Comparison of ENCODE assay signal across 21 cellular contexts in the genomic region with DNA sequence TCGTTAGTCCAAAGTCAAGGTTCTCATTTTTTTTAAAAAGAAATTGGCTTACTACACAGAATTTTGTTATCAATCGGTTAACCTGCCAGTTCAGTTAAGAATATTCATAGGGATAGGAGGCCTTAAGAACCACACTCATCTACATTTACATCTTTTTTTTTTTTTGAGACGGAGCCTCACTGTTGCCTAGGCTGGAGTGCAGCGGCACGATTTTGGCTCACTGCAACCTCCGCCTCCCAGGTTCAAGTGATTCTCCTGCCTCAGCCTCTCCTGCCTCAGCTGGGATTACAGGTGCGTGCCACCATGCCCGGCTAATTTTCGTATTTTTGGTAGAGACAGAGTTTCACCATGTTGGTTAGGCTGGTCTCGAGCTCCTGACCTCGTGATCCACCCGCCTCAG. TPM values are rescaled to one million over a fixed set of nuclear protein-coding genes. Genes with fewer than 3 reads are reported as not detected.
A peak's percentile ranks its signal among the peaks of the same experiment; 100 is the strongest.
DNase-seq lines count a peak whose midpoint lies in the region; ATAC-seq and TF ChIP-seq lines count a peak whose summit lies in the region.
"Had no signal": no experiment of that assay in that cellular context is flagged by ENCODE, and none has a peak within 500 bp of the region (broad histone marks: within the 10 kb centered on the region; RNA-seq: fewer than 3 reads in every experiment).

No MANE protein-coding gene starts in this region.

- H3K27ac ChIP-seq in CD4-positive, alpha-beta T cell (ENCODE audit: low read depth, low read length): no peak overlapping the region
- H3K27ac ChIP-seq in naive thymus-derived CD4-positive, alpha-beta T cell (ENCODE audit: low read depth, low read length): no peak overlapping the region
- H3K27ac ChIP-seq: esophagus squamous epithelium, transverse colon had no signal

- H3K9me3 Mint-ChIP-seq in CD4-positive, alpha-beta T cell: no peaks in the 10 kb centered on the region
- H3K9me3 Mint-ChIP-seq in activated CD8-positive, alpha-beta T cell treated with anti-CD3 and anti-CD28 coated beads, Interleukin-2, amount 10 ng/mL, durations not matched to agents 7 days and 5 days (ENCODE audit: insufficient read depth): no peaks in the 10 kb centered on the region
- H3K9me3 Mint-ChIP-seq in naive thymus-derived CD4-positive, alpha-beta T cell: no peaks in the 10 kb centered on the region
- H3K9me3 Mint-ChIP-seq: activated naive CD4-positive, alpha-beta T cell treated with anti-CD3 and anti-CD28 coated beads, Interleukin-2, amount 50 U/mL, for 72 hours; natural killer cell treated with Interleukin-12 subunit alpha and Interleukin-12 subunit beta and Interleukin-15 and Interleukin-18, amount 100 ng/mL, for 72 hours had no signal

- no peak for DNase-seq in CD4-positive, alpha-beta T cell
- DNase-seq in activated CD8-positive, alpha-beta T cell treated with anti-CD3 and anti-CD28 coated beads, Interleukin-2, amount 10 ng/mL, durations not matched to agents 7 days and 5 days: no peak
- DNase-seq in naive thymus-derived CD4-positive, alpha-beta T cell: no peak
- DNase-seq in HuH-7 (ENCODE audit: low spot score): no peak
- no peak for DNase-seq in superior temporal gyrus (ENCODE audit: extremely low spot score)
- DNase-seq: AML-193; Caco-2; effector memory CD4-positive, alpha-beta T cell; esophagus squamous epithelium; kidney glomerular epithelial cell; NCI-H146; NCI-H2171; NCI-H526 treated with DMSO at 0.1 percent for 48 hours; sigmoid colon; transverse colon had no signal

- H3K36me3 ChIP-seq in naive thymus-derived CD4-positive, alpha-beta T cell (ENCODE audit: control insufficient read depth in 2 of 3, insufficient read depth in 3 of 3, low read length in 3 of 3): peaks cover 0 to 12% (median 0%) of the 10 kb centered on the region in 3 experiments

- peaks cover 0 to 3% of the 10 kb centered on the region in 2 donors for H3K4me1 ChIP-seq in naive thymus-derived CD4-positive, alpha-beta T cell (ENCODE audit: control insufficient read depth in 2 of 2, insufficient read depth in 2 of 2, low read length in 2 of 2)
- H3K4me1 ChIP-seq: Caco-2 had no signal

- no peak for ATAC-seq in CD4-positive, alpha-beta T cell (ENCODE audit: poor library complexity)
- peak; percentile 1 for ATAC-seq in GM18505 (IDR thresholded peaks at IDR 0.05; ENCODE audit: unreplicated experiment)
- ATAC-seq in activated CD8-positive, alpha-beta T cell treated with anti-CD3 and anti-CD28 coated beads, Interleukin-2, amount 10 ng/mL, durations not matched to agents 7 days and 5 days: no peak
- no peak for ATAC-seq in naive thymus-derived CD4-positive, alpha-beta T cell
- no peak for ATAC-seq in HG03521 (IDR thresholded peaks at IDR 0.05; ENCODE audit: unreplicated experiment)
- ATAC-seq: Right ventricle myocardium inferior had no signal

- intact Hi-C loops in CD4-positive, alpha-beta T cell (cut with DNase I, micrococcal nuclease): no loop called here
- intact Hi-C loops in naive thymus-derived CD4-positive, alpha-beta T cell (cut with micrococcal nuclease): loop anchor here (2.0 kb wide), 2 partner anchors 33 to 47 kb away; partner anchors contain the start of genes ABCE1 (in 1 of the 2) and ANAPC10 (in 1 of the 2)

- H3K27me3 Mint-ChIP-seq in CD4-positive, alpha-beta T cell: no peaks in the 10 kb centered on the region
- no peaks in the 10 kb centered on the region for H3K27me3 Mint-ChIP-seq in activated CD8-positive, alpha-beta T cell treated with anti-CD3 and anti-CD28 coated beads, Interleukin-2, amount 10 ng/mL, durations not matched to agents 7 days and 5 days (ENCODE audit: low read depth)
- H3K27me3 Mint-ChIP-seq in naive thymus-derived CD4-positive, alpha-beta T cell: no peaks in the 10 kb centered on the region
- H3K27me3 Mint-ChIP-seq: natural killer cell treated with Interleukin-12 subunit alpha and Interleukin-12 subunit beta and Interleukin-15 and Interleukin-18, amount 100 ng/mL, for 72 hours had no signal

- no peak overlapping the region for H3K4me3 Mint-ChIP-seq in CD4-positive, alpha-beta T cell
- no peak overlapping the region for H3K4me3 Mint-ChIP-seq in activated CD8-positive, alpha-beta T cell treated with anti-CD3 and anti-CD28 coated beads, Interleukin-2, amount 10 ng/mL, durations not matched to agents 7 days and 5 days
- H3K4me3 Mint-ChIP-seq in naive thymus-derived CD4-positive, alpha-beta T cell: peak overlapping the region in 1 of 10 donors; percentile 73

- no peaks in the 10 kb centered on the region for H3K9me3 ChIP-seq in CD4-positive, alpha-beta T cell (ENCODE audit: control insufficient read depth, low read length)
- H3K9me3 ChIP-seq in naive thymus-derived CD4-positive, alpha-beta T cell (ENCODE audit: control insufficient read depth in 2 of 3, low read length in 3 of 3): no peaks in the 10 kb centered on the region
- H3K9me3 ChIP-seq: Caco-2, esophagus squamous epithelium, MG63, sigmoid colon, transverse colon had no signal

- TF ChIP-seq CTCF in CD4-positive, alpha-beta T cell (IDR thresholded peaks at IDR 0.05): no peak

- TF ChIP-seq POLR2A in GM18505 (IDR thresholded peaks at IDR 0.05; ENCODE audit: borderline replicate concordance, extremely low read depth, insufficient read depth, insufficient read length): no peak

- H3K36me3 Mint-ChIP-seq in CD4-positive, alpha-beta T cell (ENCODE audit: low read depth): peaks cover 79% of the 10 kb centered on the region
- H3K36me3 Mint-ChIP-seq in activated CD8-positive, alpha-beta T cell treated with anti-CD3 and anti-CD28 coated beads, Interleukin-2, amount 10 ng/mL, durations not matched to agents 7 days and 5 days (ENCODE audit: low read depth): peaks cover 64% of the 10 kb centered on the region
- peaks cover 6 to 40% (median 17%) of the 10 kb centered on the region in 5 donors for H3K36me3 Mint-ChIP-seq in naive thymus-derived CD4-positive, alpha-beta T cell

- no peak overlapping the region for H3K4me3 ChIP-seq in naive thymus-derived CD4-positive, alpha-beta T cell (ENCODE audit: low read length)
- H3K4me3 ChIP-seq: esophagus squamous epithelium, MG63, sigmoid colon, transverse colon had no signal

- no peaks in the 10 kb centered on the region for H3K27me3 ChIP-seq in CD4-positive, alpha-beta T cell (ENCODE audit: control insufficient read depth, insufficient read depth, low read length)
- H3K27me3 ChIP-seq in naive thymus-derived CD4-positive, alpha-beta T cell (ENCODE audit: control insufficient read depth in 2 of 2, insufficient read depth in 2 of 2, low read length in 2 of 2): no peaks in the 10 kb centered on the region
- H3K27me3 ChIP-seq: esophagus squamous epithelium, MG63, sigmoid colon, transverse colon had no signal

- CTCF ChIA-PET in CD4-positive, alpha-beta T cell (lab: Charles Lee): no interaction called here
- CTCF ChIA-PET in activated CD8-positive, alpha-beta T cell treated with anti-CD3 and anti-CD28 coated beads, Interleukin-2, amount 10 ng/mL, durations not matched to agents 7 days and 5 days (lab: Charles Lee): no interaction called here
- CTCF ChIA-PET in naive thymus-derived CD4-positive, alpha-beta T cell (lab: Charles Lee): no interaction called here

- H3K27ac Mint-ChIP-seq in CD4-positive, alpha-beta T cell: peak overlapping the region; percentile 45
- H3K27ac Mint-ChIP-seq in activated CD8-positive, alpha-beta T cell treated with anti-CD3 and anti-CD28 coated beads, Interleukin-2, amount 10 ng/mL, durations not matched to agents 7 days and 5 days: peak overlapping the region; percentile 87
- peak overlapping the region in 6 of 9 donors; percentile 17 to 68 (median 45) for H3K27ac Mint-ChIP-seq in naive thymus-derived CD4-positive, alpha-beta T cell

- POLR2A ChIA-PET in CD4-positive, alpha-beta T cell (lab: Charles Lee): no interaction called here
- POLR2A ChIA-PET in activated CD8-positive, alpha-beta T cell treated with anti-CD3 and anti-CD28 coated beads, Interleukin-2, amount 10 ng/mL, durations not matched to agents 7 days and 5 days (lab: Charles Lee): interaction anchor here (1.3 kb wide), 2 partner anchors 34 to 47 kb away, joined by 4 read pairs; partner anchors contain the start of genes ABCE1 and ANAPC10
- POLR2A ChIA-PET in naive thymus-derived CD4-positive, alpha-beta T cell (lab: Charles Lee): no interaction called here

- H3K4me1 Mint-ChIP-seq in CD4-positive, alpha-beta T cell (ENCODE audit: low read depth): peaks cover 47% of the 10 kb centered on the region
- H3K4me1 Mint-ChIP-seq in activated CD8-positive, alpha-beta T cell treated with anti-CD3 and anti-CD28 coated beads, Interleukin-2, amount 10 ng/mL, durations not matched to agents 7 days and 5 days (ENCODE audit: low read depth): peaks cover 72% of the 10 kb centered on the region
- H3K4me1 Mint-ChIP-seq in naive thymus-derived CD4-positive, alpha-beta T cell: peaks cover 6 to 74% (median 27%) of the 10 kb centered on the region in 7 donors

RNA-seq across cellular contexts. Expression of gene ABCE1, which starts 33.7 kb away (rescaled TPM):
- 10 to 100 TPM; 50.1 to 50.6 TPM for total RNA-seq in CD4-positive, alpha-beta T cell
- 10 to 100 TPM; 72.9 to 75.0 TPM for total RNA-seq in activated CD8-positive, alpha-beta T cell treated with anti-CD3 and anti-CD28 coated beads, Interleukin-2, amount 10 ng/mL, durations not matched to agents 7 days and 5 days
- 10 to 100 TPM; 43.4 to 81.3 (median 62.2) TPM for total RNA-seq in naive thymus-derived CD4-positive, alpha-beta T cell
- 10 to 100 TPM; 83.6 to 92.3 TPM for polyA plus RNA-seq in naive thymus-derived CD4-positive, alpha-beta T cell

RNA-seq across cellular contexts. Expression of gene ANAPC10, which starts 33.9 kb away (rescaled TPM):
- total RNA-seq in CD4-positive, alpha-beta T cell: 10 to 100 TPM; 25.8 to 27.5 TPM
- total RNA-seq in activated CD8-positive, alpha-beta T cell treated with anti-CD3 and anti-CD28 coated beads, Interleukin-2, amount 10 ng/mL, durations not matched to agents 7 days and 5 days: 10 to 100 TPM; 24.5 to 26.0 TPM
- 10 to 100 TPM; 13.2 to 28.0 (median 19.6) TPM for total RNA-seq in naive thymus-derived CD4-positive, alpha-beta T cell
- 10 to 100 TPM; 39.3 to 50.7 TPM for polyA plus RNA-seq in naive thymus-derived CD4-positive, alpha-beta T cell

RNA-seq across cellular contexts. Expression of gene OTUD4, which starts 48.5 kb away (rescaled TPM):
- 10 to 100 TPM; 75.1 to 81.1 TPM for total RNA-seq in CD4-positive, alpha-beta T cell
- 10 to 100 TPM; 39.4 to 43.6 TPM for total RNA-seq in activated CD8-positive, alpha-beta T cell treated with anti-CD3 and anti-CD28 coated beads, Interleukin-2, amount 10 ng/mL, durations not matched to agents 7 days and 5 days
- total RNA-seq in naive thymus-derived CD4-positive, alpha-beta T cell: 10 to 100 TPM; 49.2 to 65.4 (median 59.9) TPM
- 10 to 100 TPM; 15.0 to 18.3 TPM for polyA plus RNA-seq in naive thymus-derived CD4-positive, alpha-beta T cell

Comparison
In these comparisons a context has a peak if more than half of its experiments do, and no peak if none do; other contexts are left out.
1. intact Hi-C loops: an anchor here in naive thymus-derived CD4-positive, alpha-beta T cell (2.0 kb wide); none called in CD4-positive, alpha-beta T cell.